8 cellular contexts compared by ENCODE assay signal in genomic region chr1:212284332-212284743, GRCh38. TPM values are rescaled to one million over a fixed set of nuclear protein-coding genes. Genes with fewer than 3 reads are reported as not detected.
DNase-seq lines count a peak whose midpoint lies in the region; ATAC-seq, FAIRE-seq and TF ChIP-seq lines count a peak whose summit lies in the region.

No MANE protein-coding gene starts in this region.

- H3K9me3 ChIP-seq in CD4-positive, alpha-beta T cell (ENCODE audit: control insufficient read depth, low read length): no peaks in the 10 kb centered on the region
- H3K9me3 ChIP-seq in OCI-LY3 (ENCODE audit: insufficient read depth, low read length) (no peaks in the 10 kb centered on the region), endothelial cell of umbilical vein (replicated peaks; ENCODE audit: control insufficient read depth, insufficient read depth, low read length) (no peaks in the 10 kb centered on the region), osteoblast (ENCODE audit: low read depth, low read length) (no peaks in the 10 kb centered on the region)

- TF ChIP-seq CTCF in CD4-positive, alpha-beta T cell (IDR thresholded peaks at IDR 0.05): no peak
- TF ChIP-seq CTCF in OCI-LY3 (IDR thresholded peaks at IDR 0.05; ENCODE audit: low read depth, low read length) (no peak), endothelial cell of umbilical vein (IDR thresholded peaks at IDR 0.05; ENCODE audit: extremely low read depth in 1 of 2, insufficient read depth in 1 of 2, low read depth in 1 of 2, low read length in 2 of 2) (no peak), osteoblast (IDR thresholded peaks at IDR 0.05; ENCODE audit: extremely low read depth, low read depth, low read length) (no peak)

- H3K27me3 ChIP-seq in CD4-positive, alpha-beta T cell (ENCODE audit: control insufficient read depth, insufficient read depth, low read length): no peaks in the 10 kb centered on the region
- H3K27me3 ChIP-seq in OCI-LY3 (ENCODE audit: low read depth, low read length) (no peaks in the 10 kb centered on the region), endothelial cell of umbilical vein (ENCODE audit: control insufficient read depth in 2 of 2, insufficient read depth in 2 of 2, low read length in 2 of 2) (no peaks in the 10 kb centered on the region), osteoblast (ENCODE audit: insufficient read depth, low read length) (no peaks in the 10 kb centered on the region)

- peaks cover 4% of the 10 kb centered on the region for H3K27me3 Mint-ChIP-seq in CD4-positive, alpha-beta T cell

- no peak for ATAC-seq in CD4-positive, alpha-beta T cell (ENCODE audit: poor library complexity)
- no peak for ATAC-seq in GM21367 (IDR thresholded peaks at IDR 0.05; ENCODE audit: unreplicated experiment)

- DNase-seq in CD4-positive, alpha-beta T cell: no peak
- no peak for DNase-seq in endothelial cell of umbilical vein (ENCODE audit: low read depth, low spot score)
- no peak for DNase-seq in osteoblast (ENCODE audit: insufficient read length, low spot score, missing footprints)
- no peak for DNase-seq in LoVo (ENCODE audit: low spot score)
- no peak for DNase-seq in HK-2 (ENCODE audit: unreplicated experiment)
- DNase-seq in T-helper 9 cell: no peak

- H2AFZ ChIP-seq in OCI-LY3 (ENCODE audit: low read depth, low read length) (peak overlapping the region; percentile 65), endothelial cell of umbilical vein (ENCODE audit: low read depth, low read length) (peak overlapping the region; percentile 85), osteoblast (ENCODE audit: low read length) (peak overlapping the region; percentile 100)

- H3K36me3 ChIP-seq in OCI-LY3 (replicated peaks; ENCODE audit: low read depth, low read length) (peaks cover 3% of the 10 kb centered on the region), endothelial cell of umbilical vein (ENCODE audit: control insufficient read depth in 2 of 2, extremely low read depth in 1 of 2, insufficient read depth in 2 of 2, low read length in 2 of 2) (no peaks in the 10 kb centered on the region), osteoblast (ENCODE audit: insufficient read depth, low read length) (no peaks in the 10 kb centered on the region)

- H3K4me3 Mint-ChIP-seq in CD4-positive, alpha-beta T cell: peak overlapping the region; percentile 100

- peak overlapping the region; percentile 76 for H3K27ac ChIP-seq in CD4-positive, alpha-beta T cell (ENCODE audit: low read depth, low read length)
- H3K27ac ChIP-seq in OCI-LY3 (ENCODE audit: low read length) (peak overlapping the region; percentile 53), endothelial cell of umbilical vein (ENCODE audit: insufficient read depth, low read depth, low read length) (peak overlapping the region; percentile 42), osteoblast (ENCODE audit: low read depth, low read length) (peak overlapping the region; percentile 84)

- intact Hi-C loops in CD4-positive, alpha-beta T cell (cut with DNase I, micrococcal nuclease): loop anchor here (2.0 to 10.0 kb wide), 5 partner anchors 30 to 323 kb away; partner anchors contain the start of genes ATF3 (in 1 of the 2) and NENF (in 1 of the 2)
- intact Hi-C loops in endothelial cell of umbilical vein (cut with micrococcal nuclease): loop anchor here (2.0 kb wide), 2 partner anchors 84 to 604 kb away; no protein-coding TSS in a partner anchor

- no peaks in the 10 kb centered on the region for H3K9me1 ChIP-seq in endothelial cell of umbilical vein (replicated peaks; ENCODE audit: control insufficient read depth, extremely low read depth, insufficient read depth, low read length)

- peak overlapping the region; percentile 81 for H3K4me2 ChIP-seq in OCI-LY3 (ENCODE audit: low read length)
- H3K4me2 ChIP-seq in endothelial cell of umbilical vein (ENCODE audit: insufficient read depth, low read length): peak overlapping the region; percentile 78
- peak overlapping the region; percentile 87 for H3K4me2 ChIP-seq in osteoblast (ENCODE audit: insufficient read depth, low read length)

- peaks cover 15% of the 10 kb centered on the region for H3K4me1 ChIP-seq in OCI-LY3 (ENCODE audit: low read length)
- H3K4me1 ChIP-seq in endothelial cell of umbilical vein (ENCODE audit: control insufficient read depth, extremely low read depth, insufficient read depth, low read length): peaks cover 15% of the 10 kb centered on the region
- H3K4me1 ChIP-seq in osteoblast (ENCODE audit: insufficient read depth, low read length): peaks cover 18% of the 10 kb centered on the region

- CTCF ChIA-PET in CD4-positive, alpha-beta T cell (lab: Charles Lee): interaction anchor here (1.1 to 1.6 kb wide), 2 partner anchors 214 to 249 kb away, joined by 3 to 7 read pairs; partner anchors contain the start of genes DTL and INTS7
- CTCF ChIA-PET in endothelial cell of umbilical vein (lab: Charles Lee): no interaction called here

- peaks cover 25% of the 10 kb centered on the region for H3K36me3 Mint-ChIP-seq in CD4-positive, alpha-beta T cell (ENCODE audit: low read depth)

- POLR2A ChIA-PET in CD4-positive, alpha-beta T cell (lab: Charles Lee): interaction anchor here (0.7 to 3.4 kb wide), 6 partner anchors 12 to 249 kb away, joined by 3 to 18 read pairs (median 7); partner anchors contain the start of genes DTL and INTS7
- POLR2A ChIA-PET in endothelial cell of umbilical vein (lab: Charles Lee): interaction anchor here (1.0 kb wide), 1 partner anchor 118 kb away, joined by 3 read pairs; no protein-coding TSS in a partner anchor

- H3K4me1 Mint-ChIP-seq in CD4-positive, alpha-beta T cell (ENCODE audit: low read depth): peaks cover 31% of the 10 kb centered on the region

- peak overlapping the region; percentile 83 for H3K4me3 ChIP-seq in OCI-LY3 (ENCODE audit: low read length)
- H3K4me3 ChIP-seq in endothelial cell of umbilical vein (replicated peaks in 1 of 3; ENCODE audit: insufficient read depth in 1 of 3, low read depth in 1 of 3, low read length in 3 of 3): peak overlapping the region; percentile 43 to 77 (median 63)
- peak overlapping the region; percentile 95 for H3K4me3 ChIP-seq in osteoblast (ENCODE audit: insufficient read depth, low read length)

- H3K27ac Mint-ChIP-seq in CD4-positive, alpha-beta T cell: peak overlapping the region; percentile 92

- dilution Hi-C loops in endothelial cell of umbilical vein (cut with MboI; ENCODE audit: extremely low pct_ligation_motif_present, low sequenced_read_pairs): no loop called here

- no peaks in the 10 kb centered on the region for H3K9me3 Mint-ChIP-seq in CD4-positive, alpha-beta T cell

- TSS peak; percentile 50 for BruUV-seq in endothelial cell of umbilical vein (replicated peaks; lab: Mats Ljungman, UMichigan)

- H3K9ac ChIP-seq in OCI-LY3 (ENCODE audit: low read length) (peak overlapping the region; percentile 62), endothelial cell of umbilical vein (replicated peaks; ENCODE audit: extremely low read depth, insufficient read depth, low read length) (peak overlapping the region; percentile 67)

- H4K20me1 ChIP-seq in OCI-LY3 (ENCODE audit: insufficient read depth, low read length) (no peaks in the 10 kb centered on the region; the same call in 1 of the 2 replicates), endothelial cell of umbilical vein (replicated peaks; ENCODE audit: control insufficient read depth, extremely low read depth, insufficient read depth, low read length) (no peaks in the 10 kb centered on the region), osteoblast (ENCODE audit: insufficient read depth, low read length) (peaks cover 10% of the 10 kb centered on the region)

- FAIRE-seq in endothelial cell of umbilical vein (lab: Jason Lieb, UNC): no peak

- no peak for TF ChIP-seq POLR2A in endothelial cell of umbilical vein (IDR thresholded peaks at IDR 0.05; ENCODE audit: low read depth, low read length)

- H3K79me2 ChIP-seq in OCI-LY3 (ENCODE audit: low read length) (peaks cover 33% of the 10 kb centered on the region), endothelial cell of umbilical vein (ENCODE audit: control insufficient read depth, insufficient read depth, low read length) (peaks cover 26% of the 10 kb centered on the region), osteoblast (ENCODE audit: insufficient read depth, low read length) (peaks cover 31% of the 10 kb centered on the region)

TF ChIP-seq in endothelial cell of umbilical vein, 7 proteins besides CTCF, POLR2A, EP300 and RAD21:
- TF ChIP-seq FOS (IDR thresholded peaks at IDR 0.05; ENCODE audit: borderline replicate concordance, insufficient read depth, low read length): no peak
- TF ChIP-seq JUN (IDR thresholded peaks at IDR 0.05; ENCODE audit: borderline replicate concordance, insufficient read depth, insufficient read length, low read depth): no peak
- no peak for TF ChIP-seq POLR2AphosphoS5 (IDR thresholded peaks at IDR 0.05; ENCODE audit: insufficient read depth, low read depth, low read length)
- no peak for TF ChIP-seq EZH2 (IDR thresholded peaks at IDR 0.05; ENCODE audit: borderline replicate concordance, low read depth, low read length, severe bottlenecking)
- TF ChIP-seq MYC (IDR thresholded peaks at IDR 0.05; ENCODE audit: low read depth, low read length): no peak
- no peak for TF ChIP-seq MAX (IDR thresholded peaks at IDR 0.05; ENCODE audit: insufficient read depth, insufficient read length)
- TF ChIP-seq GATA2 (IDR thresholded peaks at IDR 0.05; ENCODE audit: insufficient read depth, insufficient read length, low read depth, low read length): no peak

RNA-seq across cellular contexts. Expression of gene PPP2R5A, which starts 0.9 kb away (rescaled TPM):
- total RNA-seq in CD4-positive, alpha-beta T cell: 10 to 100 TPM; 44.3 to 46.2 TPM
- 27.7 and 34.5 TPM in 2 replicates for total RNA-seq in endothelial cell of umbilical vein
- polyA plus RNA-seq in endothelial cell of umbilical vein: 10.0 and 11.9 TPM in 2 replicates
- polyA plus RNA-seq in endothelial cell of umbilical vein (2011; cell fraction: cytosol; rRNA removed): 13.5 and 14.4 TPM in 2 replicates
- 14.6 and 16.5 TPM in 2 replicates for polyA plus RNA-seq in endothelial cell of umbilical vein (2011; cell fraction: nucleus; rRNA removed)
- polyA plus RNA-seq in endothelial cell of umbilical vein (2012): 10.4 and 12.0 TPM in 2 replicates
- polyA minus RNA-seq in endothelial cell of umbilical vein: 7.4 and 8.9 TPM in 2 replicates
- 15.0 TPM for polyA minus RNA-seq in endothelial cell of umbilical vein (2011; cell fraction: cytosol; rRNA and poly(A)+ RNA removed)
- polyA minus RNA-seq in endothelial cell of umbilical vein (2011; cell fraction: nucleus; rRNA and poly(A)+ RNA removed): 8.8 and 9.0 TPM in 2 replicates
- 21.4 and 24.8 TPM in 2 replicates for total RNA-seq in osteoblast
